Comparison of ENCODE assay signal across 15 cellular contexts in the genomic region with DNA sequence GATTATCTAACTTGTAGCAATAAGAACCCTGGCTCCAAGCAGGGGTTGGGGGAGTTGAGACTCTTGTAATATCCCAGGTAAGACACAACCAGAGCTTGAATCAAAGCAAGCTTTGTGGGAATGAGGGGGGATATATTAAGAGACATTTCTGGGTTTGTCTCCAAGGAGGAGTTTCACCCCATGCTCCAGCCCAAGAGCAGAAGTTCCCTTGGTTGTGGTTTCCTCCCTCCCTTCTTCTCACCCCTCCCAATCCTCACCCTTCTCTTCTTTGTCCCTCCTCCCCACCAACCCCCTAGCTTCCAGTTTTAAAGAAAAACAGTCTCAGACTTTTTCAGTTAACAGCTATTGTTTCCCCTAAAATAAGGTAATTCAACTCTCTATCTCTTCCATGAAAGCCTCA. TPM values are rescaled to one million over a fixed set of nuclear protein-coding genes. Genes with fewer than 3 reads are reported as not detected.
A peak's percentile ranks its signal among the peaks of the same experiment; 100 is the strongest.
DNase-seq lines count a peak whose midpoint lies in the region; ATAC-seq, FAIRE-seq and TF ChIP-seq lines count a peak whose summit lies in the region.
"Had no signal": no experiment of that assay in that cellular context is flagged by ENCODE, and none has a peak within 500 bp of the region (broad histone marks: within the 10 kb centered on the region; RNA-seq: fewer than 3 reads in every experiment).

No MANE protein-coding gene starts in this region.

- H2AFZ ChIP-seq in OCI-LY3 (ENCODE audit: low read depth, low read length), result no peak overlapping the region

- no peaks in the 10 kb centered on the region for H3K9me3 Mint-ChIP-seq in CD4-positive, alpha-beta T cell
- H3K9me3 Mint-ChIP-seq in naive thymus-derived CD4-positive, alpha-beta T cell, result peaks cover 0 to 2% (median 0%) of the 10 kb centered on the region in 11 donors
- H3K9me3 Mint-ChIP-seq in activated T-helper 1 cell treated with anti-CD3 and anti-CD28 coated beads, Interleukin-12 subunit alpha, Interleukin-12 subunit beta, Interleukin-2, Interleukin-4 antibody, amounts not matched to agents 30 ng/mL and 10 ng/mL and 1 ng/mL, durations not matched to agents 14 hours and 24 hours and 36 hours, result no peaks in the 10 kb centered on the region
- H3K9me3 Mint-ChIP-seq: natural killer cell treated with Interleukin-12 subunit alpha and Interleukin-12 subunit beta and Interleukin-15 and Interleukin-18, amount 100 ng/mL, for 72 hours had no signal

- peaks cover 24% of the 10 kb centered on the region for H3K36me3 ChIP-seq in OCI-LY3 (replicated peaks; ENCODE audit: low read depth, low read length)
- peaks cover 14 to 47% (median 15%) of the 10 kb centered on the region in 3 experiments for H3K36me3 ChIP-seq in naive thymus-derived CD4-positive, alpha-beta T cell (ENCODE audit: control insufficient read depth in 2 of 3, insufficient read depth in 3 of 3, low read length in 3 of 3)
- H3K36me3 ChIP-seq: ascending aorta had no signal

- no peak overlapping the region; the same call in 1 of the 2 replicates for H3K4me3 ChIP-seq in OCI-LY3 (ENCODE audit: low read length)
- H3K4me3 ChIP-seq in naive thymus-derived CD4-positive, alpha-beta T cell (ENCODE audit: low read length), result peak overlapping the region; percentile 88
- H3K4me3 ChIP-seq: ascending aorta had no signal

- FAIRE-seq in GM19239 (lab: Jason Lieb, UNC), result peak; percentile 40
- FAIRE-seq: H1 had no signal

- H3K4me1 Mint-ChIP-seq in CD4-positive, alpha-beta T cell (ENCODE audit: low read depth), result peaks cover 64% of the 10 kb centered on the region
- H3K4me1 Mint-ChIP-seq in naive thymus-derived CD4-positive, alpha-beta T cell, result peaks cover 41 to 54% (median 49%) of the 10 kb centered on the region in 7 donors
- H3K4me1 Mint-ChIP-seq in activated T-helper 1 cell treated with anti-CD3 and anti-CD28 coated beads, Interleukin-12 subunit alpha, Interleukin-12 subunit beta, Interleukin-2, Interleukin-4 antibody, amounts not matched to agents 30 ng/mL and 10 ng/mL and 1 ng/mL, durations not matched to agents 14 hours and 24 hours and 36 hours (ENCODE audit: low read depth), result peaks cover 51% of the 10 kb centered on the region

- H3K4me1 ChIP-seq in OCI-LY3 (ENCODE audit: low read length), result peaks cover 44% of the 10 kb centered on the region
- H3K4me1 ChIP-seq in naive thymus-derived CD4-positive, alpha-beta T cell (ENCODE audit: control insufficient read depth in 2 of 2, insufficient read depth in 2 of 2, low read length in 2 of 2), result peaks cover 34 to 57% of the 10 kb centered on the region in 2 donors

- intact Hi-C loops in CD4-positive, alpha-beta T cell (cut with DNase I, micrococcal nuclease), result loop anchor here (1.0 to 5.0 kb wide), 6 partner anchors 10 to 75 kb away; partner anchors contain the start of genes TRAF3IP3 (in 1 of the 2) and UTP25 (in 1 of the 2)
- intact Hi-C loops in naive thymus-derived CD4-positive, alpha-beta T cell (cut with micrococcal nuclease), result loop anchor here (1.0 to 5.0 kb wide), 5 partner anchors 11 to 1810 kb away; partner anchors contain the start of genes SLC30A1 (in 2 of the 2), TRAF3IP3 (in 2 of the 2), UTP25 (in 2 of the 2) and RCOR3 (in 1 of the 2)
- intact Hi-C loops in activated T-helper 1 cell treated with anti-CD3 and anti-CD28 coated beads, Interleukin-12 subunit alpha, Interleukin-12 subunit beta, Interleukin-2, Interleukin-4 antibody, amounts not matched to agents 30 ng/mL and 10 ng/mL and 1 ng/mL, durations not matched to agents 14 hours and 24 hours and 36 hours (cut with micrococcal nuclease), result loop anchor here (1.0 to 10.0 kb wide), 11 partner anchors 11 to 1497 kb away; partner anchors contain the start of genes C1orf74, TRAF3IP3 and UTP25

- no peak overlapping the region for H3K4me3 Mint-ChIP-seq in CD4-positive, alpha-beta T cell
- no peak overlapping the region for H3K4me3 Mint-ChIP-seq in naive thymus-derived CD4-positive, alpha-beta T cell
- no peak overlapping the region for H3K4me3 Mint-ChIP-seq in activated T-helper 1 cell treated with anti-CD3 and anti-CD28 coated beads, Interleukin-12 subunit alpha, Interleukin-12 subunit beta, Interleukin-2, Interleukin-4 antibody, amounts not matched to agents 30 ng/mL and 10 ng/mL and 1 ng/mL, durations not matched to agents 14 hours and 24 hours and 36 hours
- H3K4me3 Mint-ChIP-seq: natural killer cell treated with Interleukin-12 subunit alpha and Interleukin-12 subunit beta and Interleukin-15 and Interleukin-18, amount 100 ng/mL, for 72 hours had no signal

- H3K9ac ChIP-seq in OCI-LY3 (ENCODE audit: low read length), result no peak overlapping the region; the same call in 1 of the 2 replicates

- peak overlapping the region; percentile 73 for H3K27ac ChIP-seq in CD4-positive, alpha-beta T cell (ENCODE audit: low read depth, low read length)
- peak overlapping the region; percentile 45; the same call in 1 of the 2 replicates for H3K27ac ChIP-seq in OCI-LY3 (ENCODE audit: low read length)
- peak overlapping the region; percentile 83 for H3K27ac ChIP-seq in naive thymus-derived CD4-positive, alpha-beta T cell (ENCODE audit: low read depth, low read length)

- no peak for TF ChIP-seq CTCF in CD4-positive, alpha-beta T cell (IDR thresholded peaks at IDR 0.05)
- no peak for TF ChIP-seq CTCF in OCI-LY3 (IDR thresholded peaks at IDR 0.05; ENCODE audit: low read depth, low read length)

- peaks cover 45% of the 10 kb centered on the region for H3K36me3 Mint-ChIP-seq in CD4-positive, alpha-beta T cell (ENCODE audit: low read depth)
- peaks cover 18 to 54% (median 47%) of the 10 kb centered on the region in 5 donors for H3K36me3 Mint-ChIP-seq in naive thymus-derived CD4-positive, alpha-beta T cell
- peaks cover 49% of the 10 kb centered on the region for H3K36me3 Mint-ChIP-seq in activated T-helper 1 cell treated with anti-CD3 and anti-CD28 coated beads, Interleukin-12 subunit alpha, Interleukin-12 subunit beta, Interleukin-2, Interleukin-4 antibody, amounts not matched to agents 30 ng/mL and 10 ng/mL and 1 ng/mL, durations not matched to agents 14 hours and 24 hours and 36 hours (ENCODE audit: low read depth)

- no peaks in the 10 kb centered on the region for H3K9me3 ChIP-seq in CD4-positive, alpha-beta T cell (ENCODE audit: control insufficient read depth, low read length)
- H3K9me3 ChIP-seq in OCI-LY3 (ENCODE audit: insufficient read depth, low read length), result no peaks in the 10 kb centered on the region
- H3K9me3 ChIP-seq in naive thymus-derived CD4-positive, alpha-beta T cell (ENCODE audit: control insufficient read depth in 2 of 3, low read length in 3 of 3), result no peaks in the 10 kb centered on the region
- H3K9me3 ChIP-seq: ascending aorta had no signal

- H3K79me2 ChIP-seq in OCI-LY3 (ENCODE audit: low read length), result no peaks in the 10 kb centered on the region

- POLR2A ChIA-PET in CD4-positive, alpha-beta T cell (lab: Charles Lee), result interaction anchor here (0.6 to 6.6 kb wide), 9 partner anchors 12 to 158 kb away, joined by 3 to 478 read pairs (median 16); partner anchors contain the start of genes C1orf74, TRAF3IP3 and UTP25
- POLR2A ChIA-PET in naive thymus-derived CD4-positive, alpha-beta T cell (lab: Charles Lee), result interaction anchor here (1.1 to 37.2 kb wide), 5 partner anchors 8 to 82 kb away, joined by 3 to 1558 read pairs (median 62); partner anchors contain the start of genes C1orf74, TRAF3IP3 and UTP25

- H3K27ac Mint-ChIP-seq in CD4-positive, alpha-beta T cell, result no peak overlapping the region
- no peak overlapping the region for H3K27ac Mint-ChIP-seq in naive thymus-derived CD4-positive, alpha-beta T cell
- H3K27ac Mint-ChIP-seq in activated T-helper 1 cell treated with anti-CD3 and anti-CD28 coated beads, Interleukin-12 subunit alpha, Interleukin-12 subunit beta, Interleukin-2, Interleukin-4 antibody, amounts not matched to agents 30 ng/mL and 10 ng/mL and 1 ng/mL, durations not matched to agents 14 hours and 24 hours and 36 hours, result no peak overlapping the region
- H3K27ac Mint-ChIP-seq: natural killer cell treated with Interleukin-12 subunit alpha and Interleukin-12 subunit beta and Interleukin-15 and Interleukin-18, amount 100 ng/mL, for 72 hours had no signal

- H3K4me2 ChIP-seq in OCI-LY3 (ENCODE audit: low read length), result peak overlapping the region; percentile 31; the same call in 1 of the 2 replicates

- DNase-seq in CD4-positive, alpha-beta T cell, result no peak
- DNase-seq in GM19239 (ENCODE audit: insufficient read length, low spot score), result no peak
- no peak for DNase-seq in naive thymus-derived CD4-positive, alpha-beta T cell
- DNase-seq in activated T-helper 1 cell treated with anti-CD3 and anti-CD28 coated beads, Interleukin-12 subunit alpha, Interleukin-12 subunit beta, Interleukin-2, Interleukin-4 antibody, amounts not matched to agents 30 ng/mL and 10 ng/mL and 1 ng/mL, durations not matched to agents 14 hours and 24 hours and 36 hours (ENCODE audit: low spot score), result no peak
- no peak for DNase-seq in NCI-H1694 treated with DMSO at 0.1 percent for 48 hours (lab: John Stamatoyannopoulos, UW)
- no peak for DNase-seq in AG08396 (ENCODE audit: low spot score)
- no peak for DNase-seq in H4 (ENCODE audit: low spot score)
- DNase-seq: DMS79 treated with DMSO at 0.1 percent for 48 hours, NCI-H345, SW 1271 had no signal

- no peaks in the 10 kb centered on the region for H3K27me3 ChIP-seq in CD4-positive, alpha-beta T cell (ENCODE audit: control insufficient read depth, insufficient read depth, low read length)
- H3K27me3 ChIP-seq in OCI-LY3 (ENCODE audit: low read depth, low read length), result no peaks in the 10 kb centered on the region
- no peaks in the 10 kb centered on the region for H3K27me3 ChIP-seq in naive thymus-derived CD4-positive, alpha-beta T cell (ENCODE audit: control insufficient read depth in 2 of 2, insufficient read depth in 2 of 2, low read length in 2 of 2)
- H3K27me3 ChIP-seq: ascending aorta had no signal

- no peaks in the 10 kb centered on the region for H3K27me3 Mint-ChIP-seq in CD4-positive, alpha-beta T cell
- H3K27me3 Mint-ChIP-seq in naive thymus-derived CD4-positive, alpha-beta T cell, result no peaks in the 10 kb centered on the region
- H3K27me3 Mint-ChIP-seq in activated T-helper 1 cell treated with anti-CD3 and anti-CD28 coated beads, Interleukin-12 subunit alpha, Interleukin-12 subunit beta, Interleukin-2, Interleukin-4 antibody, amounts not matched to agents 30 ng/mL and 10 ng/mL and 1 ng/mL, durations not matched to agents 14 hours and 24 hours and 36 hours (ENCODE audit: insufficient read depth), result no peaks in the 10 kb centered on the region
- H3K27me3 Mint-ChIP-seq: natural killer cell treated with Interleukin-12 subunit alpha and Interleukin-12 subunit beta and Interleukin-15 and Interleukin-18, amount 100 ng/mL, for 72 hours had no signal

- CTCF ChIA-PET in CD4-positive, alpha-beta T cell (lab: Charles Lee), result interaction anchor here (1.2 to 9.3 kb wide), 9 partner anchors 10 to 1367 kb away, joined by 3 to 80 read pairs (median 7); partner anchors contain the start of genes KCNH1, TRAF3IP3 and UTP25
- CTCF ChIA-PET in naive thymus-derived CD4-positive, alpha-beta T cell (lab: Charles Lee), result interaction anchor here (0.6 to 5.7 kb wide), 9 partner anchors 11 to 1115 kb away, joined by 3 to 63 read pairs (median 9); partner anchors contain the start of genes C1orf74 and TRAF3IP3

- ATAC-seq in CD4-positive, alpha-beta T cell (ENCODE audit: poor library complexity), result no peak
- no peak for ATAC-seq in naive thymus-derived CD4-positive, alpha-beta T cell

- no peaks in the 10 kb centered on the region for H4K20me1 ChIP-seq in OCI-LY3 (ENCODE audit: insufficient read depth, low read length)

RNA-seq across cellular contexts. Expression of gene TRAF3IP3, which starts 11.9 kb away (rescaled TPM):
- total RNA-seq in CD4-positive, alpha-beta T cell, result 100 to 1,000 TPM; 279 to 290 TPM
- total RNA-seq in naive thymus-derived CD4-positive, alpha-beta T cell, result 100 to 1,000 TPM; 303 to 746 (median 450) TPM
- 100 to 1,000 TPM; 446 to 613 TPM for polyA plus RNA-seq in naive thymus-derived CD4-positive, alpha-beta T cell
- total RNA-seq in activated T-helper 1 cell treated with anti-CD3 and anti-CD28 coated beads, Interleukin-12 subunit alpha, Interleukin-12 subunit beta, Interleukin-2, Interleukin-4 antibody, amounts not matched to agents 30 ng/mL and 10 ng/mL and 1 ng/mL, durations not matched to agents 14 hours and 24 hours and 36 hours, result 378 and 384 TPM in 2 replicates
- total RNA-seq in H4 (2014; rRNA removed; shearing (Covaris generic)), result not detected in 2 replicates
- total RNA-seq: ascending aorta, H1 had no signal
- polyA plus RNA-seq: BJ, H1 had no signal

RNA-seq across cellular contexts. Expression of gene C1orf74, which starts 16.7 kb away (rescaled TPM):
- total RNA-seq in CD4-positive, alpha-beta T cell, result under 1 TPM; 0.63 to 0.67 TPM
- 1 to 10 TPM in 3 of 5 experiments, under 1 TPM in 2; 0.51 to 1.5 (median 1.3) TPM for total RNA-seq in naive thymus-derived CD4-positive, alpha-beta T cell
- under 1 TPM; 0.31 to 0.45 TPM for polyA plus RNA-seq in naive thymus-derived CD4-positive, alpha-beta T cell
- total RNA-seq in activated T-helper 1 cell treated with anti-CD3 and anti-CD28 coated beads, Interleukin-12 subunit alpha, Interleukin-12 subunit beta, Interleukin-2, Interleukin-4 antibody, amounts not matched to agents 30 ng/mL and 10 ng/mL and 1 ng/mL, durations not matched to agents 14 hours and 24 hours and 36 hours, result 2.9 and 3.2 TPM in 2 replicates
- 5.0 and 6.1 TPM in 2 replicates for total RNA-seq in H4 (2014; rRNA removed; shearing (Covaris generic))

RNA-seq across cellular contexts. Expression of gene IRF6, which starts 38.2 kb away (rescaled TPM):
- 1 to 10 TPM in 1 of 2 experiments, under 1 TPM in 1; 0.74 to 1.7 TPM for total RNA-seq in CD4-positive, alpha-beta T cell
- total RNA-seq in naive thymus-derived CD4-positive, alpha-beta T cell, result 1 to 10 TPM in 2 of 5 experiments, under 1 TPM in 2, not detected in 1; 0.30 to 2.3 (median 0.97) TPM
- polyA plus RNA-seq in naive thymus-derived CD4-positive, alpha-beta T cell, result 1 to 10 TPM in 1 of 2 donors, under 1 TPM in 1; 0.41 to 1.6 TPM
- total RNA-seq in activated T-helper 1 cell treated with anti-CD3 and anti-CD28 coated beads, Interleukin-12 subunit alpha, Interleukin-12 subunit beta, Interleukin-2, Interleukin-4 antibody, amounts not matched to agents 30 ng/mL and 10 ng/mL and 1 ng/mL, durations not matched to agents 14 hours and 24 hours and 36 hours, result 0.16 and 0.17 TPM in 2 replicates
- not detected in 2 replicates for total RNA-seq in H4 (2014; rRNA removed; shearing (Covaris generic))

Comparison
In these comparisons a context has a peak if more than half of its experiments do, and no peak if none do; other contexts are left out.
1. RNA of gene TRAF3IP3, which starts 11.9 kb away (total RNA-seq): 303 to 746 TPM in naive thymus-derived CD4-positive, alpha-beta T cell, 378 to 384 TPM in activated T-helper 1 cell treated with anti-CD3 and anti-CD28 coated beads, Interleukin-12 subunit alpha, Interleukin-12 subunit beta, Interleukin-2, Interleukin-4 antibody, amounts not matched to agents 30 ng/mL and 10 ng/mL and 1 ng/mL, durations not matched to agents 14 hours and 24 hours and 36 hours and 279 to 290 TPM in CD4-positive, alpha-beta T cell; not detected in H4; every median in the first group is over 100 times any median in the second.
2. Peak in every context shown above with its lines, with median percentiles within 50 percentile points of each other: H3K27ac ChIP-seq.